1 cellular context compared by ENCODE assay signal in the genomic region with DNA sequence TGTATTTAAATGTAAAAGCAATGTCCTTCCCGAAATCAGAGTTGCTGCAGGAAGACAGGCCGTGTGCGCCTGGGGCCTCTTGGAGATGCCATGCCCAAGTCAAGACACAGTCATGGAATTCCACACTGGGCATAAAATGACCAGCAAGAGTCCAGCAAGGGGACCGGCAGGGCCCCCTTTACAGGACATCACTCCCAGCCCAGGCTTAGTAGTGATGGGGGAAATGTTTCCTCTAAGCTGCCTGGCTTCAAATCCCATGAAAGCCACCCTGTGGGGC.
TF ChIP-seq lines count a peak whose summit lies in the region.

No MANE protein-coding gene starts in this region.

TF ChIP-seq in H1, 55 proteins besides CTCF, POLR2A, EP300 and RAD21:
- TF ChIP-seq EZH2 (IDR thresholded peaks at IDR 0.05; ENCODE audit: low read depth, low read length, severe bottlenecking), result no peak
- TF ChIP-seq ATF2 (IDR thresholded peaks at IDR 0.05; ENCODE audit: low read length), result no peak
- TF ChIP-seq POLR2AphosphoS5 (IDR thresholded peaks at IDR 0.05; ENCODE audit: low read depth, low read length), result no peak
- no peak for TF ChIP-seq BACH1 (IDR thresholded peaks at IDR 0.05; ENCODE audit: low read length)
- no peak for TF ChIP-seq CHD7 (IDR thresholded peaks at IDR 0.05; ENCODE audit: insufficient replicate concordance, low read length)
- TF ChIP-seq CTBP2 (IDR thresholded peaks at IDR 0.05; ENCODE audit: borderline replicate concordance, insufficient read depth, insufficient read length, low read length), result no peak
- TF ChIP-seq ASH2L (IDR thresholded peaks at IDR 0.05; ENCODE audit: low read length), result no peak
- no peak for TF ChIP-seq BRCA1 (IDR thresholded peaks at IDR 0.05; ENCODE audit: low read depth, low read length)
- TF ChIP-seq SUZ12 (IDR thresholded peaks at IDR 0.05; ENCODE audit: low read length), result no peak
- TF ChIP-seq KDM4A (IDR thresholded peaks at IDR 0.05; ENCODE audit: low read depth, low read length, severe bottlenecking), result no peak
- no peak for TF ChIP-seq CHD2 (IDR thresholded peaks at IDR 0.05; ENCODE audit: low read length)
